ENCODE assay signal across 21 cellular contexts in genomic region chrX:72254835-72255234, GRCh38. TPM values are rescaled to one million over a fixed set of nuclear protein-coding genes. Genes with fewer than 3 reads are reported as not detected.
DNase-seq lines count a peak whose midpoint lies in the region; TF ChIP-seq lines count a peak whose summit lies in the region.
"Had no signal": no experiment of that assay in that cellular context is flagged by ENCODE, and none has a peak within 500 bp of the region (broad histone marks: within the 10 kb centered on the region; RNA-seq: fewer than 3 reads in every experiment).

No MANE protein-coding gene starts in this region.

- no peaks in the 10 kb centered on the region for H3K9me3 ChIP-seq in esophagus squamous epithelium
- H3K9me3 ChIP-seq: testis had no signal

- intact Hi-C loops in esophagus squamous epithelium (cut with DNase I), result no loop called here

- no peaks in the 10 kb centered on the region for H3K27me3 ChIP-seq in H7 (ENCODE audit: control insufficient read depth, insufficient read depth, low read length)
- H3K27me3 ChIP-seq in esophagus squamous epithelium, result peaks cover 0 to 4% (median 0%) of the 10 kb centered on the region in 4 donors
- H3K27me3 ChIP-seq: foreskin keratinocyte, testis had no signal

- TF ChIP-seq POLR2A in esophagus squamous epithelium (IDR thresholded peaks at IDR 0.05), result no peak

- 50 to 53% methylated on average over 4 to 8 of the region's 18 CpGs for WGBS in esophagus squamous epithelium, 2 donors

- H3K36me3 ChIP-seq in H7 (replicated peaks; ENCODE audit: control insufficient read depth, insufficient read depth, low read length) (no peaks in the 10 kb centered on the region), esophagus squamous epithelium (no peaks in the 10 kb centered on the region)
- H3K36me3 ChIP-seq: brain microvascular endothelial cell had no signal

- H3K27ac ChIP-seq in esophagus squamous epithelium, result no peak overlapping the region
- H3K27ac ChIP-seq: brain microvascular endothelial cell, foreskin keratinocyte, testis had no signal

- TF ChIP-seq CTCF in esophagus squamous epithelium (IDR thresholded peaks at IDR 0.05), result no peak

- peaks cover 0 to 12% (median 0%) of the 10 kb centered on the region in 3 donors for H3K4me1 ChIP-seq in esophagus squamous epithelium
- H3K4me1 ChIP-seq: foreskin keratinocyte, testis had no signal

- peak; percentile 84 for DNase-seq in H7
- peak; percentile 70 for DNase-seq in NCI-H1092 treated with DMSO at 0.1 percent for 48 hours (lab: John Stamatoyannopoulos, UW)
- DNase-seq in NCI-H2227 treated with DMSO at 0.1 percent for 48 hours (lab: John Stamatoyannopoulos, UW), result peak; percentile 88
- DNase-seq in iPS-NIHi11 (ENCODE audit: low spot score), result peak; percentile 56
- no peak for DNase-seq in esophagus squamous epithelium (lab: John Stamatoyannopoulos, UW)
- no peak for DNase-seq in NCI-H2171 (lab: John Stamatoyannopoulos, UW)
- no peak for DNase-seq in HT-29 (ENCODE audit: low spot score)
- DNase-seq: activated B cell treated with CpG ODN at 0.5 μM for 24 hours; brain microvascular endothelial cell; CD4-positive, CD25-positive, alpha-beta regulatory T cell; effector CD8-positive, alpha-beta T cell; erythroblast; foreskin keratinocyte; HFFc6; mammary epithelial cell; small intestine; stimulated activated naive B cell treated with anti-CD40 and anti-IgM and Interleukin-4, amounts not matched to agents 10 μg/mL and 1 μg/mL and 100 μg/mL, for 72 hours; T1000 had no signal

- H3K4me3 ChIP-seq in H7 (ENCODE audit: insufficient read depth, low read depth, low read length), result 0 out of 2 replicates have a peak overlapping the region, but pooled peaks have one; percentile 1
- H3K4me3 ChIP-seq in esophagus squamous epithelium, result no peak overlapping the region
- H3K4me3 ChIP-seq: GM12878, testis had no signal

RNA-seq across cellular contexts. Expression of gene ERCC6L, which starts 16.0 kb away (rescaled TPM):
- total RNA-seq in H7 (2014; rRNA removed; shearing (Covaris generic)), result 9.6 and 15.1 TPM in 2 replicates
- total RNA-seq in esophagus squamous epithelium, result 1 to 10 TPM in 3 of 4 donors, under 1 TPM in 1; 0.76 to 6.4 (median 3.2) TPM
- total RNA-seq in HT-29 (2014; rRNA removed; shearing (Covaris generic)), result 3.8 and 5.5 TPM in 2 replicates

RNA-seq across cellular contexts. Expression of gene RPS4X, which starts 22.2 kb away (rescaled TPM):
- 1,750 and 1,887 TPM in 2 replicates for total RNA-seq in H7 (2014; rRNA removed; shearing (Covaris generic))
- 1,000 to 10,000 TPM in 2 of 4 donors, 100 to 1,000 TPM in 2; 558 to 1,189 (median 843) TPM for total RNA-seq in esophagus squamous epithelium
- total RNA-seq in HT-29 (2014; rRNA removed; shearing (Covaris generic)), result 865 and 880 TPM in 2 replicates

RNA-seq across cellular contexts. Expression of gene CITED1, which starts 50.9 kb away (rescaled TPM):
- total RNA-seq in H7 (2014; rRNA removed; shearing (Covaris generic)), result 1.3 and 1.4 TPM in 2 replicates
- total RNA-seq in esophagus squamous epithelium, result not detected
- 1.3 and 3.2 TPM in 2 replicates for total RNA-seq in HT-29 (2014; rRNA removed; shearing (Covaris generic))
- total RNA-seq: activated B cell treated with CpG ODN at 0.5 μM for 24 hours, GM12878, kidney epithelial cell had no signal

Comparison
In these comparisons a context has a peak if more than half of its experiments do, and no peak if none do; other contexts are left out.
1. DNase-seq: peak in H7 (single experiment), NCI-H1092 treated with DMSO at 0.1 percent for 48 hours (single experiment), NCI-H2227 treated with DMSO at 0.1 percent for 48 hours (single experiment) and iPS-NIHi11 (single experiment); none in esophagus squamous epithelium (single experiment), NCI-H2171 (single experiment) and HT-29 (single experiment).